10 cellular contexts compared by ENCODE assay signal in the genomic region with DNA sequence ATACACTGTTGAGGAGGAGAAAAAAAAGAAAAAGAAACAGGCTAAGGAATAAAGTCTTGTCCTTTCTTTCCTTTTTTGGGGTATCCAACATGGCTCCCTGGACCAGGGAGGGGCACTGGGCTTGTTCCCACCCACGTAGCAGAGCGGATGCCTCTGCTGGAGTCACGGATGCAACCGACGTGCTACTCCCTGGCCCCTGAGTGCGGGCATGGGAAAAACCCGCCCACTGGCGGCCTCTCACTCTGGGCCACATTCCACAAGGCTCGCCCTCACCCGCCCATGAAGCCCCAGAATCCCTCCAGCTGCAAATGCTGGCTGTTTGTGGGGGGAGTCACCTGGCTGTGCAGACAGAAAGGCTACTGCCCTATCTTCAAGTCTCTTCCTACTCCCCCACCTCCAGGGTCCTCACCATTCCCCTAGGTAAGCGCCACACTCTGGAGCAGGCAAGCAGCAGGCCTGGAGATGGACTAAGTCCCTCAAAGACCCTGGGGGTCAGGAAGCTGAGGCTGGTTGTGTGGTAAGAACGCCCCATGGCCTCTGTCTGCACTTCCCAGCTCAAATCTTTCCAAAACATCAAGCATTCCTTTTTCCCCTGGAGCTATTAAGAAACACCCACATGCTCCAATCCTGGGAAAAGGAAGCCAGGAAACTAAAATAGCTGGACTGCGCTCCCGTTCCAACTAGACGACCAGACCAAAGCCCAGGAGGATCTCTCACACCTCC. TPM values are rescaled to one million over a fixed set of nuclear protein-coding genes. Genes with fewer than 3 reads are reported as not detected.
A peak's percentile ranks its signal among the peaks of the same experiment; 100 is the strongest.
DNase-seq lines count a peak whose midpoint lies in the region; ATAC-seq, FAIRE-seq and TF ChIP-seq lines count a peak whose summit lies in the region.
"Had no signal": no experiment of that assay in that cellular context is flagged by ENCODE, and none has a peak within 500 bp of the region (broad histone marks: within the 10 kb centered on the region; RNA-seq: fewer than 3 reads in every experiment).

No MANE protein-coding gene starts in this region.

- DNase-seq in COLO829 (ENCODE audit: low spot score): peak; percentile 54
- DNase-seq in astrocyte (ENCODE audit: low read depth): peak; percentile 88
- DNase-seq in heart right ventricle: peak; percentile 75 to 79
- peak; percentile 64 for DNase-seq in retinal pigment epithelial cell (ENCODE audit: low read depth)
- no peak for DNase-seq in stimulated activated CD4-positive, alpha-beta T cell treated with anti-CD3 and anti-CD28 coated beads, Interleukin-2, amount 100 ng/mL, for 48 hours
- no peak for DNase-seq in NCI-H510A (lab: John Stamatoyannopoulos, UW)
- DNase-seq in activated naive CD4-positive, alpha-beta T cell treated with Interleukin-2 at 50 U/mL for 16 hours: no peak
- DNase-seq: DND-41, H9 had no signal

- intact Hi-C loops in heart right ventricle (cut with DNase I): loop anchor here in 7 of 10 donors (5.0 to 10.0 kb wide), 7 partner anchors 38 to 167 kb away; partner anchors contain the start of genes SYDE1 (in 3 of the 7) and AKAP8L (in 1 of the 7)

- TF ChIP-seq CTCF in astrocyte (IDR thresholded peaks at IDR 0.05; ENCODE audit: insufficient read depth, low read depth, low read length): no peak
- no peak for TF ChIP-seq CTCF in heart right ventricle (IDR thresholded peaks at IDR 0.05)
- TF ChIP-seq CTCF in retinal pigment epithelial cell (conservative IDR thresholded peaks at IDR 0.05; ENCODE audit: low read depth, low read length): no peak

- H4K20me1 ChIP-seq in astrocyte (ENCODE audit: insufficient read depth, low read length): peaks cover 89% of the 10 kb centered on the region

- no peaks in the 10 kb centered on the region for H3K27me3 ChIP-seq in astrocyte (ENCODE audit: insufficient read depth, low read length)
- H3K27me3 ChIP-seq in heart right ventricle: no peaks in the 10 kb centered on the region

- no peak overlapping the region for H2AFZ ChIP-seq in astrocyte (ENCODE audit: low read depth, low read length)

- no peaks in the 10 kb centered on the region for H3K9me3 Mint-ChIP-seq in astrocyte (ENCODE audit: unreplicated experiment)
- H3K9me3 Mint-ChIP-seq: H9 had no signal

- peak overlapping the region; percentile 89 for H3K9ac ChIP-seq in astrocyte (ENCODE audit: low read length)

- peaks cover 59% of the 10 kb centered on the region for H3K4me1 ChIP-seq in astrocyte (ENCODE audit: insufficient read depth, low read length)
- peaks cover 60 to 94% (median 87%) of the 10 kb centered on the region in 9 donors for H3K4me1 ChIP-seq in heart right ventricle

- H3K4me2 ChIP-seq in astrocyte (ENCODE audit: low read length): peak overlapping the region; percentile 84

- H3K27ac Mint-ChIP-seq in astrocyte (ENCODE audit: unreplicated experiment): peak overlapping the region; percentile 94

- H3K4me3 Mint-ChIP-seq in astrocyte (ENCODE audit: unreplicated experiment): peak overlapping the region; percentile 34
- H3K4me3 Mint-ChIP-seq: H9 had no signal

- H3K4me3 ChIP-seq in astrocyte (ENCODE audit: insufficient read depth, low read depth, low read length) (peak overlapping the region; percentile 35), heart right ventricle (peak overlapping the region in 2 of 10 donors; percentile 2 to 11), retinal pigment epithelial cell (ENCODE audit: low read length) (no peak overlapping the region)

- no peaks in the 10 kb centered on the region for H3K9me3 ChIP-seq in astrocyte (ENCODE audit: insufficient read depth, low read depth, low read length)
- H3K9me3 ChIP-seq in heart right ventricle: no peaks in the 10 kb centered on the region

- H3K36me3 ChIP-seq in astrocyte (ENCODE audit: insufficient read depth, low read length) (peaks cover 21% of the 10 kb centered on the region), heart right ventricle (peaks cover 5 to 89% (median 29%) of the 10 kb centered on the region in 9 donors)

- WGBS in heart right ventricle, 2 donors: 19 to 21% methylated on average over 15 of the region's 15 CpGs

- FAIRE-seq in astrocyte (lab: Jason Lieb, UNC): peak; percentile 89

- peaks cover 75% of the 10 kb centered on the region for H3K79me2 ChIP-seq in astrocyte (ENCODE audit: insufficient read depth, low read length)

- H3K36me3 Mint-ChIP-seq in astrocyte (ENCODE audit: low read depth, unreplicated experiment): peaks cover 10% of the 10 kb centered on the region

- no peaks in the 10 kb centered on the region for H3K27me3 Mint-ChIP-seq in astrocyte (ENCODE audit: low read depth, unreplicated experiment)

- ATAC-seq in heart right ventricle (peak; percentile 8 to 53 (median 32)), GM21423 (IDR thresholded peaks at IDR 0.05; ENCODE audit: unreplicated experiment) (no peak)

- peaks cover 55% of the 10 kb centered on the region for H3K4me1 Mint-ChIP-seq in astrocyte (ENCODE audit: low read depth, unreplicated experiment)

- H3K27ac ChIP-seq in astrocyte (ENCODE audit: low read depth, low read length): peak overlapping the region; percentile 99
- peak overlapping the region; percentile 84 to 94 (median 92) for H3K27ac ChIP-seq in heart right ventricle

RNA-seq across cellular contexts. Expression of gene EPHX3, which starts 17.8 kb away (rescaled TPM):
- total RNA-seq in astrocyte (0.54 and 0.87 TPM in 2 replicates), heart right ventricle (under 1 TPM in 5 of 10 donors, not detected in 5; 0.15 to 0.32 (median 0.17) TPM)
- polyA plus RNA-seq in heart right ventricle: under 1 TPM in 1 of 2 donors, not detected in 1; 0.20 TPM

RNA-seq across cellular contexts. Expression of gene NOTCH3, which starts 49.3 kb away (rescaled TPM):
- 162 and 219 TPM in 2 replicates for total RNA-seq in astrocyte
- 10 to 100 TPM; 21.4 to 45.5 (median 35.3) TPM for total RNA-seq in heart right ventricle
- polyA plus RNA-seq in heart right ventricle: 10 to 100 TPM; 18.7 to 21.9 TPM

Comparison
In these comparisons a context has a peak if more than half of its experiments do, and no peak if none do; other contexts are left out.
1. DNase-seq: peak in COLO829 (single experiment), astrocyte (single experiment), heart right ventricle (2 of 2) and retinal pigment epithelial cell (single experiment); none in stimulated activated CD4-positive, alpha-beta T cell treated with anti-CD3 and anti-CD28 coated beads, Interleukin-2, amount 100 ng/mL, for 48 hours (0 of 2), NCI-H510A (single experiment) and activated naive CD4-positive, alpha-beta T cell treated with Interleukin-2 at 50 U/mL for 16 hours (single experiment).